Comparison of ENCODE assay signal across 1 cellular context in genomic region chr17:81394831-81395599, GRCh38.
TF ChIP-seq lines count a peak whose summit lies in the region.

TSS of gene BAHCC1 (plus strand) at chr17:81395457. CDS start at chr17:81399740, 4,283 bp downstream.

TF ChIP-seq in HepG2, 621 proteins besides CTCF, POLR2A, EP300 and RAD21 (continued from another document and continues in another):
- TF ChIP-seq USF2 (IDR thresholded peaks at IDR 0.05; ENCODE audit: low read depth, low read length) (peak; percentile 48), USF2 (CRISPR knock-in tag; IDR thresholded peaks at IDR 0.05; ENCODE audit: borderline replicate concordance) (peak; percentile 56; the same call in 1 of the 2 replicates), NFAT5 (CRISPR knock-in tag; IDR thresholded peaks at IDR 0.05) (no peak), DDIT3 (CRISPR knock-in tag; IDR thresholded peaks at IDR 0.05) (no peak), MED13 (CRISPR knock-in tag; IDR thresholded peaks at IDR 0.05) (peak; percentile 47; the same call in 1 of the 2 replicates), IKZF5 (CRISPR knock-in tag; IDR thresholded peaks at IDR 0.05) (peak; percentile 67), RBAK (CRISPR knock-in tag; IDR thresholded peaks at IDR 0.05) (peak; percentile 61; the same call in 1 of the 2 replicates), ZNF276 (CRISPR knock-in tag; IDR thresholded peaks at IDR 0.05; ENCODE audit: low read depth) (peak; percentile 92), MEF2D (CRISPR knock-in tag; IDR thresholded peaks at IDR 0.05) (peak; percentile 71), TEF (CRISPR knock-in tag; IDR thresholded peaks at IDR 0.05) (no peak; the same call in none of the 2 replicates), ZNF292 (CRISPR knock-in tag; IDR thresholded peaks at IDR 0.05; ENCODE audit: borderline replicate concordance, low read depth) (peak; percentile 80), ZNF891 (CRISPR knock-in tag; IDR thresholded peaks at IDR 0.05) (peak; percentile 99), RORA (CRISPR knock-in tag; IDR thresholded peaks at IDR 0.05) (no peak), ZBTB49 (CRISPR knock-in tag; IDR thresholded peaks at IDR 0.05; ENCODE audit: borderline replicate concordance) (no peak), NONO (IDR thresholded peaks at IDR 0.05) (no peak), NONO (CRISPR knock-in tag; conservative IDR thresholded peaks at IDR 0.05) (peak; percentile 79), WIZ (CRISPR knock-in tag; IDR thresholded peaks at IDR 0.05) (no peak), ZNF670 (CRISPR knock-in tag; IDR thresholded peaks at IDR 0.05; ENCODE audit: borderline replicate concordance) (no peak), CCAR2 (optimal IDR thresholded peaks at IDR 0.05; ENCODE audit: low read depth, low read length) (no peak), RARA (CRISPR knock-in tag; IDR thresholded peaks at IDR 0.05) (peak; percentile 22; the same call in 1 of the 2 replicates), AKNA (CRISPR knock-in tag; IDR thresholded peaks at IDR 0.05; ENCODE audit: borderline replicate concordance) (no peak), E2F2 (CRISPR knock-in tag; IDR thresholded peaks at IDR 0.05; ENCODE audit: borderline replicate concordance) (no peak), JUND (CRISPR knock-in tag; IDR thresholded peaks at IDR 0.05) (no peak), ZNF546 (CRISPR knock-in tag; conservative IDR thresholded peaks at IDR 0.05) (0 out of 2 replicates have a peak, but pooled peaks have one; percentile 53), ZNF367 (CRISPR knock-in tag; IDR thresholded peaks at IDR 0.05; ENCODE audit: borderline replicate concordance) (no peak), KLF16 (CRISPR knock-in tag; IDR thresholded peaks at IDR 0.05) (peak in 1 of 2 experiments; percentile 77; a peak in 1 of 4 replicates), SKI (IDR thresholded peaks at IDR 0.05; ENCODE audit: partially characterized antibody) (no peak), PLSCR1 (CRISPR knock-in tag; IDR thresholded peaks at IDR 0.05; ENCODE audit: borderline replicate concordance) (no peak), HMGXB4 (CRISPR knock-in tag; IDR thresholded peaks at IDR 0.05; ENCODE audit: borderline replicate concordance in 1 of 2, low read depth in 1 of 2) (peak in 1 of 2 experiments; percentile 55; a peak in 2 of 4 replicates)
